In the genomic region with DNA sequence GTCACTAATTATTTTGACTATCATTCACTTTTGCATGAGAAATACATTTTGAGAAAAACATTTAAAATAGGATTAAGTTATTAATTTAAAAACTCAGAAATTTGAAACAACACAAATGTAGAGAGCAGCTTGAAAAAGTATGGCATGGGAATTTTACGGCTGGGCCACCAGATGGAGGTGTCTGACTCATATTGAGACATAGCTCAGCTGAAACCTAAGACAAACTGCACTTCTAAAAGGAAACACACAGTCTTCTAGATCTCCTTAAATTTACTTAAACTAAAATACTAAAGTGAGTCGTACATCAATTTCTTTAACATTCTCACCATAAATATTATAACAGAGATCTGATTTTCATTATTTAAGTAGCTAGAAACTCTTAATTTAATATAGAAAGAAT, we compare ENCODE assay signal across 9 cellular contexts. TPM values are rescaled to one million over a fixed set of nuclear protein-coding genes. Genes with fewer than 3 reads are reported as not detected.
DNase-seq lines count a peak whose midpoint lies in the region; ATAC-seq, FAIRE-seq and TF ChIP-seq lines count a peak whose summit lies in the region.
"Had no signal": no experiment of that assay in that cellular context is flagged by ENCODE, and none has a peak within 500 bp of the region (broad histone marks: within the 10 kb centered on the region; RNA-seq: fewer than 3 reads in every experiment).

No MANE protein-coding gene starts in this region.

- 22 to 24% methylated on average over 2 of the region's 2 CpGs for WGBS in tibial nerve, 2 donors

- H3K4me3 ChIP-seq in fibroblast of the aortic adventitia (ENCODE audit: low read depth, low read length) (no peak overlapping the region), tibial nerve (no peak overlapping the region)

- no peak overlapping the region for H3K27ac ChIP-seq in RWPE1
- no peak overlapping the region for H3K27ac ChIP-seq in tibial nerve

- FAIRE-seq in HTR-8/SVneo (lab: Jason Lieb, UNC) = no peak

- no peak for ATAC-seq in GM21619 (IDR thresholded peaks at IDR 0.05; ENCODE audit: unreplicated experiment)

- DNase-seq in SIG-M5 treated with dmso at 0.1 percent for 504 hours (lab: John Stamatoyannopoulos, UW; ENCODE audit: unreplicated experiment) (peak; percentile 22), SIG-M5 (lab: John Stamatoyannopoulos, UW) (no peak), RWPE1 (ENCODE audit: low spot score) (peak; percentile 38), fibroblast of the aortic adventitia (ENCODE audit: low read depth) (peak; percentile 89), tibial nerve (ENCODE audit: low spot score in 2 of 2) (no peak), HTR-8/SVneo (ENCODE audit: insufficient read length, low spot score) (no peak), ureter (ENCODE audit: low spot score) (no peak)
- DNase-seq: CD4-positive, CD25-positive, alpha-beta regulatory T cell had no signal

- CTCF ChIA-PET in RWPE1 (lab: Yijun Ruan, JAX) = interaction anchor here (0.6 to 1.1 kb wide), 4 partner anchors 9 to 1124 kb away, joined by 3 to 8 read pairs (median 4); a partner anchor contains a TSS

- no peak for TF ChIP-seq POLR2A in tibial nerve (IDR thresholded peaks at IDR 0.05)

- H3K9me3 ChIP-seq in tibial nerve = no peaks in the 10 kb centered on the region

- TF ChIP-seq CTCF in RWPE1 (conservative IDR thresholded peaks at IDR 0.05; ENCODE audit: low read depth) (peak; percentile 45), fibroblast of the aortic adventitia (IDR thresholded peaks at IDR 0.05; ENCODE audit: insufficient read depth, low read length) (peak; percentile 73), tibial nerve (IDR thresholded peaks at IDR 0.05) (peak in 3 of 5 experiments; percentile 7 to 39 (median 32))

- TF ChIP-seq EP300 in tibial nerve (IDR thresholded peaks at IDR 0.05) = no peak

- H3K27me3 ChIP-seq in tibial nerve = no peaks in the 10 kb centered on the region

- POLR2A ChIA-PET in RWPE1 (lab: Yijun Ruan, JAX; ENCODE audit: low non-redundant PET) = no interaction called here

- H3K36me3 ChIP-seq in tibial nerve = no peaks in the 10 kb centered on the region

- H3K4me1 ChIP-seq in tibial nerve = no peaks in the 10 kb centered on the region

RNA-seq across cellular contexts. Expression of a gene that starts 41.9 kb away (rescaled TPM):
- total RNA-seq in fibroblast of the aortic adventitia (ENCODE audit: low replicate concordance) = 136 and 546 TPM in 2 replicates
- 100 to 1,000 TPM in 1 of 4 donors, 10 to 100 TPM in 3; 33.7 to 152 (median 70.7) TPM for total RNA-seq in tibial nerve
- 69.5 TPM for total RNA-seq in ureter
- total RNA-seq: CD4-positive, CD25-positive, alpha-beta regulatory T cell had no signal

Comparison
In these comparisons a context has a peak if more than half of its experiments do, and no peak if none do; other contexts are left out.
1. DNase-seq: peak in SIG-M5 treated with dmso at 0.1 percent for 504 hours (single experiment), RWPE1 (single experiment) and fibroblast of the aortic adventitia (single experiment); none in SIG-M5 (single experiment), tibial nerve (0 of 2), HTR-8/SVneo (single experiment) and ureter (single experiment).
2. Peak in every context shown above with its lines, with median percentiles within 50 percentile points of each other: CTCF ChIP-seq.